ENCODE assay signal across 9 cellular contexts in genomic region chr15:42010434-42010833, GRCh38. TPM values are rescaled to one million over a fixed set of nuclear protein-coding genes. Genes with fewer than 3 reads are reported as not detected.
A peak's percentile ranks its signal among the peaks of the same experiment; 100 is the strongest.
DNase-seq lines count a peak whose midpoint lies in the region; ATAC-seq and TF ChIP-seq lines count a peak whose summit lies in the region.
"Had no signal": no experiment of that assay in that cellular context is flagged by ENCODE, and none has a peak within 500 bp of the region (broad histone marks: within the 10 kb centered on the region; RNA-seq: fewer than 3 reads in every experiment).

No MANE protein-coding gene starts in this region.

- H3K36me3 Mint-ChIP-seq in activated T-helper 1 cell treated with anti-CD3 and anti-CD28 coated beads, Interleukin-12 subunit alpha, Interleukin-12 subunit beta, Interleukin-2, Interleukin-4 antibody, amounts not matched to agents 30 ng/mL and 10 ng/mL and 1 ng/mL, durations not matched to agents 14 hours and 24 hours and 36 hours (ENCODE audit: low read depth) = no peaks in the 10 kb centered on the region
- no peaks in the 10 kb centered on the region for H3K36me3 Mint-ChIP-seq in type B pancreatic cell

- no peaks in the 10 kb centered on the region for H3K9me3 Mint-ChIP-seq in activated T-helper 1 cell treated with anti-CD3 and anti-CD28 coated beads, Interleukin-12 subunit alpha, Interleukin-12 subunit beta, Interleukin-2, Interleukin-4 antibody, amounts not matched to agents 30 ng/mL and 10 ng/mL and 1 ng/mL, durations not matched to agents 14 hours and 24 hours and 36 hours
- no peaks in the 10 kb centered on the region for H3K9me3 Mint-ChIP-seq in type B pancreatic cell

- peak; percentile 74 for ATAC-seq in HG02981 (IDR thresholded peaks at IDR 0.05; ENCODE audit: unreplicated experiment)

- DNase-seq in stimulated activated CD4-positive, alpha-beta T cell treated with anti-CD3 and anti-CD28 coated beads, Interleukin-15, amount 100 ng/mL, for 24 hours = peak; percentile 37
- no peak for DNase-seq in stimulated activated CD4-positive, alpha-beta T cell treated with anti-CD3 and anti-CD28 coated beads, Interleukin-2, amount 100 ng/mL, for 48 hours
- DNase-seq in activated T-helper 1 cell treated with anti-CD3 and anti-CD28 coated beads, Interleukin-12 subunit alpha, Interleukin-12 subunit beta, Interleukin-2, Interleukin-4 antibody, amounts not matched to agents 30 ng/mL and 10 ng/mL and 1 ng/mL, durations not matched to agents 14 hours and 24 hours and 36 hours (ENCODE audit: low spot score) = no peak
- DNase-seq in type B pancreatic cell (ENCODE audit: extremely low spot score, unreplicated experiment) (no peak), NOMO-1 (lab: John Stamatoyannopoulos, UW; ENCODE audit: unreplicated experiment in 2 of 2) (no peak), iPS-NIHi7 (ENCODE audit: extremely low spot score) (no peak), DMS79 treated with DMSO at 0.1 percent for 48 hours (lab: John Stamatoyannopoulos, UW) (no peak)
- DNase-seq: NCI-H748 treated with DMSO at 0.1 percent for 48 hours had no signal

- H3K27me3 Mint-ChIP-seq in activated T-helper 1 cell treated with anti-CD3 and anti-CD28 coated beads, Interleukin-12 subunit alpha, Interleukin-12 subunit beta, Interleukin-2, Interleukin-4 antibody, amounts not matched to agents 30 ng/mL and 10 ng/mL and 1 ng/mL, durations not matched to agents 14 hours and 24 hours and 36 hours (ENCODE audit: insufficient read depth) = peaks cover 2% of the 10 kb centered on the region
- peaks cover 12% of the 10 kb centered on the region for H3K27me3 Mint-ChIP-seq in type B pancreatic cell

- H3K4me3 Mint-ChIP-seq in activated T-helper 1 cell treated with anti-CD3 and anti-CD28 coated beads, Interleukin-12 subunit alpha, Interleukin-12 subunit beta, Interleukin-2, Interleukin-4 antibody, amounts not matched to agents 30 ng/mL and 10 ng/mL and 1 ng/mL, durations not matched to agents 14 hours and 24 hours and 36 hours = no peak overlapping the region
- no peak overlapping the region for H3K4me3 Mint-ChIP-seq in type B pancreatic cell

- peaks cover 32% of the 10 kb centered on the region for H3K4me1 Mint-ChIP-seq in activated T-helper 1 cell treated with anti-CD3 and anti-CD28 coated beads, Interleukin-12 subunit alpha, Interleukin-12 subunit beta, Interleukin-2, Interleukin-4 antibody, amounts not matched to agents 30 ng/mL and 10 ng/mL and 1 ng/mL, durations not matched to agents 14 hours and 24 hours and 36 hours (ENCODE audit: low read depth)
- H3K4me1 Mint-ChIP-seq in type B pancreatic cell (ENCODE audit: unreplicated experiment) = peaks cover 6% of the 10 kb centered on the region

- intact Hi-C loops in activated T-helper 1 cell treated with anti-CD3 and anti-CD28 coated beads, Interleukin-12 subunit alpha, Interleukin-12 subunit beta, Interleukin-2, Interleukin-4 antibody, amounts not matched to agents 30 ng/mL and 10 ng/mL and 1 ng/mL, durations not matched to agents 14 hours and 24 hours and 36 hours (cut with micrococcal nuclease) = no loop called here

- H3K27ac Mint-ChIP-seq in activated T-helper 1 cell treated with anti-CD3 and anti-CD28 coated beads, Interleukin-12 subunit alpha, Interleukin-12 subunit beta, Interleukin-2, Interleukin-4 antibody, amounts not matched to agents 30 ng/mL and 10 ng/mL and 1 ng/mL, durations not matched to agents 14 hours and 24 hours and 36 hours = peak overlapping the region; percentile 36
- H3K27ac Mint-ChIP-seq in type B pancreatic cell = peak overlapping the region; percentile 54

- TF ChIP-seq CTCF in type B pancreatic cell (conservative IDR thresholded peaks at IDR 0.05) = no peak

RNA-seq across cellular contexts. Expression of gene PLA2G4E, which starts 10.4 kb away (rescaled TPM):
- not detected in 2 replicates for total RNA-seq in activated T-helper 1 cell treated with anti-CD3 and anti-CD28 coated beads, Interleukin-12 subunit alpha, Interleukin-12 subunit beta, Interleukin-2, Interleukin-4 antibody, amounts not matched to agents 30 ng/mL and 10 ng/mL and 1 ng/mL, durations not matched to agents 14 hours and 24 hours and 36 hours
- total RNA-seq in type B pancreatic cell (ENCODE audit: low replicate concordance) = 0.12 TPM in 1 of 2 replicates, not detected in the other

RNA-seq across cellular contexts. Expression of gene EHD4, which starts 38.1 kb away (rescaled TPM):
- 29.5 and 30.1 TPM in 2 replicates for total RNA-seq in activated T-helper 1 cell treated with anti-CD3 and anti-CD28 coated beads, Interleukin-12 subunit alpha, Interleukin-12 subunit beta, Interleukin-2, Interleukin-4 antibody, amounts not matched to agents 30 ng/mL and 10 ng/mL and 1 ng/mL, durations not matched to agents 14 hours and 24 hours and 36 hours
- 18.8 and 25.2 TPM in 2 replicates for total RNA-seq in type B pancreatic cell (ENCODE audit: low replicate concordance)
